10 cellular contexts compared by ENCODE assay signal in the genomic region with DNA sequence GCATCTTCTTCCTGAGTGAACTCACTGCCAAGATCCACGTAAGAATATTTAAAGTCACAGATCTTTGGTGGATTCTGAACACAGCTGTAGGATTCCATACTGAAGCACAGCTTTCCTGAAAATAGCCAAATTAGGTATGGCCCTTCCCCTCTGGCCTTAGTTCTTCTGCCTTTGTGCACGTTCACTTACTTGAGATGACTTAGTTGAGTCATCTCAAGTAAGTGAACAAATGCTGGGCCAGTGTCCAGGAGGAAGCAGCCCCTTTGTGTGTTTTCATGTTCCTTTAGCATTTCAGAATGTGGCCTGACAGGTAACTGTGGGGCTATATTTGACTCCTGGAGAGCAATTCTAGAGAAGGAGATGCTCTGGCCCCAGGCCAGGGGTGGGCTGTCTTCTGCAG. TPM values are rescaled to one million over a fixed set of nuclear protein-coding genes. Genes with fewer than 3 reads are reported as not detected.
DNase-seq lines count a peak whose midpoint lies in the region; ATAC-seq lines count a peak whose summit lies in the region.
"Had no signal": no experiment of that assay in that cellular context is flagged by ENCODE, and none has a peak within 500 bp of the region (broad histone marks: within the 10 kb centered on the region; RNA-seq: fewer than 3 reads in every experiment).

No MANE protein-coding gene starts in this region.

- peak overlapping the region; percentile 16 for H3K27ac Mint-ChIP-seq in activated naive CD8-positive, alpha-beta T cell treated with anti-CD3 and anti-CD28 coated beads, Interleukin-2, amount 50 U/mL, for 24 hours
- no peak overlapping the region for H3K27ac Mint-ChIP-seq in activated naive CD8-positive, alpha-beta T cell treated with anti-CD3 and anti-CD28 coated beads for 36 hours
- peak overlapping the region; percentile 85 for H3K27ac Mint-ChIP-seq in stimulated activated naive B cell treated with anti-CD40 and anti-IgM and Interleukin-4, amounts not matched to agents 10 μg/mL and 1 μg/mL and 100 μg/mL, for 72 hours

- H3K27me3 Mint-ChIP-seq in activated naive CD8-positive, alpha-beta T cell treated with anti-CD3 and anti-CD28 coated beads, Interleukin-2, amount 50 U/mL, for 24 hours = no peaks in the 10 kb centered on the region
- H3K27me3 Mint-ChIP-seq in activated naive CD8-positive, alpha-beta T cell treated with anti-CD3 and anti-CD28 coated beads for 36 hours = no peaks in the 10 kb centered on the region
- H3K27me3 Mint-ChIP-seq in stimulated activated naive B cell treated with anti-CD40 and anti-IgM and Interleukin-4, amounts not matched to agents 10 μg/mL and 1 μg/mL and 100 μg/mL, for 72 hours = no peaks in the 10 kb centered on the region

- peaks cover 13% of the 10 kb centered on the region for H3K36me3 Mint-ChIP-seq in activated naive CD8-positive, alpha-beta T cell treated with anti-CD3 and anti-CD28 coated beads, Interleukin-2, amount 50 U/mL, for 24 hours (ENCODE audit: low read depth)
- peaks cover 51% of the 10 kb centered on the region for H3K36me3 Mint-ChIP-seq in activated naive CD8-positive, alpha-beta T cell treated with anti-CD3 and anti-CD28 coated beads for 36 hours
- H3K36me3 Mint-ChIP-seq in stimulated activated naive B cell treated with anti-CD40 and anti-IgM and Interleukin-4, amounts not matched to agents 10 μg/mL and 1 μg/mL and 100 μg/mL, for 72 hours = peaks cover 9 to 24% of the 10 kb centered on the region in 2 donors

- no peak overlapping the region for H3K4me3 Mint-ChIP-seq in activated naive CD8-positive, alpha-beta T cell treated with anti-CD3 and anti-CD28 coated beads, Interleukin-2, amount 50 U/mL, for 24 hours
- H3K4me3 Mint-ChIP-seq in activated naive CD8-positive, alpha-beta T cell treated with anti-CD3 and anti-CD28 coated beads for 36 hours = no peak overlapping the region
- no peak overlapping the region for H3K4me3 Mint-ChIP-seq in stimulated activated naive B cell treated with anti-CD40 and anti-IgM and Interleukin-4, amounts not matched to agents 10 μg/mL and 1 μg/mL and 100 μg/mL, for 72 hours

- no peak for DNase-seq in activated naive CD8-positive, alpha-beta T cell treated with anti-CD3 and anti-CD28 coated beads, Interleukin-2, amount 50 U/mL, for 24 hours
- no peak for DNase-seq in activated naive CD8-positive, alpha-beta T cell treated with anti-CD3 and anti-CD28 coated beads for 36 hours
- peak; percentile 53 for DNase-seq in astrocyte of the hippocampus (ENCODE audit: low read depth, low spot score)
- no peak for DNase-seq in stimulated activated naive B cell treated with anti-CD40 and anti-IgM and Interleukin-4, amounts not matched to agents 10 μg/mL and 1 μg/mL and 100 μg/mL, for 72 hours
- no peak for DNase-seq in central memory CD4-positive, alpha-beta T cell
- no peak for DNase-seq in C1 segment of cervical spinal cord (lab: John Stamatoyannopoulos, UW)
- no peak for DNase-seq in AML-193 (lab: John Stamatoyannopoulos, UW)
- DNase-seq: ACHN; stimulated activated naive CD4-positive, alpha-beta T cell had no signal

- peaks cover 42% of the 10 kb centered on the region for H3K4me1 Mint-ChIP-seq in activated naive CD8-positive, alpha-beta T cell treated with anti-CD3 and anti-CD28 coated beads, Interleukin-2, amount 50 U/mL, for 24 hours
- peaks cover 45% of the 10 kb centered on the region for H3K4me1 Mint-ChIP-seq in activated naive CD8-positive, alpha-beta T cell treated with anti-CD3 and anti-CD28 coated beads for 36 hours
- peaks cover 36 to 62% of the 10 kb centered on the region in 2 donors for H3K4me1 Mint-ChIP-seq in stimulated activated naive B cell treated with anti-CD40 and anti-IgM and Interleukin-4, amounts not matched to agents 10 μg/mL and 1 μg/mL and 100 μg/mL, for 72 hours

- H3K9me3 Mint-ChIP-seq in activated naive CD8-positive, alpha-beta T cell treated with anti-CD3 and anti-CD28 coated beads, Interleukin-2, amount 50 U/mL, for 24 hours = peaks cover 22% of the 10 kb centered on the region
- peaks cover 15% of the 10 kb centered on the region for H3K9me3 Mint-ChIP-seq in activated naive CD8-positive, alpha-beta T cell treated with anti-CD3 and anti-CD28 coated beads for 36 hours
- peaks cover 4 to 6% of the 10 kb centered on the region in 2 donors for H3K9me3 Mint-ChIP-seq in stimulated activated naive B cell treated with anti-CD40 and anti-IgM and Interleukin-4, amounts not matched to agents 10 μg/mL and 1 μg/mL and 100 μg/mL, for 72 hours

- ATAC-seq in activated naive CD8-positive, alpha-beta T cell treated with anti-CD3 and anti-CD28 coated beads, Interleukin-2, amount 50 U/mL, for 24 hours = no peak
- peak; percentile 69 for ATAC-seq in HG03045 (IDR thresholded peaks at IDR 0.05; ENCODE audit: unreplicated experiment)
- ATAC-seq in stimulated activated naive B cell treated with anti-CD40 and anti-IgM and Interleukin-4, amounts not matched to agents 10 μg/mL and 1 μg/mL and 100 μg/mL, for 72 hours (replicated peaks) = peak; percentile 92

RNA-seq across cellular contexts. Expression of a gene that starts 51.5 kb away (rescaled TPM):
- total RNA-seq in activated naive CD8-positive, alpha-beta T cell treated with anti-CD3 and anti-CD28 coated beads for 36 hours = 10 to 100 TPM; 52.1 to 55.2 TPM
